In the genomic region with DNA sequence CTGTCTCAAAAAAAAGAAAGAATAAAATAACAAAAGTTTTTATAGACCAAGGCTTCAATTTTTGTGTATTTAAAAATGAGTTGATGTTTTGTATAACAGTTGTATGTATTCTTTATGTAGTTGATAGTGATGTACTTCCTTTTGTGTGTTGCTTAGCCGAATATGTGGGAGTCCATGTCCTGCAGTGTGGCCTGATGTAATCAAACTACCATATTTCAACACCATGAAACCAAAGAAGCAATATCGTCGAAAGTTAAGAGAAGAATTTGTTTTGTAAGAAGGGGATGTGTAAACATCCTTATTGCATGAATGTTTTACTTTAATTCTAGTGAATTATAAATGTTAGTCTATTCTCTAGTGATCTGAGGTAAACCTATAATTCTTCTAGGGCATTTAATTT, we compare ENCODE assay signal across 22 cellular contexts.
DNase-seq lines count a peak whose midpoint lies in the region; ATAC-seq and TF ChIP-seq lines count a peak whose summit lies in the region.
"Had no signal": no experiment of that assay in that cellular context is flagged by ENCODE, and none has a peak within 500 bp of the region (broad histone marks: within the 10 kb centered on the region; RNA-seq: fewer than 3 reads in every experiment).

No MANE protein-coding gene starts in this region.

- CTCF ChIA-PET in HEK293 (lab: Yijun Ruan, JAX) = interaction anchor here (0.7 kb wide), 1 partner anchor 136 kb away, joined by 3 read pairs; no protein-coding TSS in a partner anchor

- POLR2A ChIA-PET in HEK293 (lab: Yijun Ruan, JAX) = no interaction called here

- H3K36me3 ChIP-seq in HEK293 (ENCODE audit: control insufficient read depth in 2 of 2, insufficient read depth in 1 of 2, low read length in 2 of 2) = peaks cover 7 to 15% of the 10 kb centered on the region in 2 experiments
- H3K36me3 ChIP-seq: thoracic aorta had no signal

- no peak overlapping the region for H3K27ac ChIP-seq in HEK293 (ENCODE audit: extremely low read depth, low read depth, low read length)
- H3K27ac ChIP-seq: foreskin keratinocyte, GM23248, thoracic aorta had no signal

- no peak for ATAC-seq in GM18519 (IDR thresholded peaks at IDR 0.05; ENCODE audit: low FRiP score, unreplicated experiment)
- no peak for ATAC-seq in GM21390 (IDR thresholded peaks at IDR 0.05; ENCODE audit: unreplicated experiment)
- ATAC-seq: foreskin keratinocyte; SK-N-SH treated with all-trans-retinoic acid at 6 μM for 48 hours; stimulated activated memory B cell treated with anti-CD40 and anti-IgM and Interleukin-4, amounts not matched to agents 10 μg/mL and 1 μg/mL and 100 μg/mL, for 72 hours had no signal

- no peak overlapping the region for H3K4me3 ChIP-seq in HEK293 (ENCODE audit: low read depth, low read length)
- H3K4me3 ChIP-seq in cardiac fibroblast (replicated peaks in 1 of 2; ENCODE audit: low read depth in 2 of 2, low read length in 2 of 2) = no peak overlapping the region
- no peak overlapping the region for H3K4me3 ChIP-seq in skeletal muscle cell (ENCODE audit: low read depth, low read length)
- H3K4me3 ChIP-seq: GM23248, thoracic aorta had no signal

- peak; percentile 47 for DNase-seq in OCI-M1 (lab: John Stamatoyannopoulos, UW)
- peak; percentile 41 to 52 for DNase-seq in cardiac fibroblast (ENCODE audit: low read depth in 2 of 2)
- peak; percentile 6 for DNase-seq in skeletal muscle cell (ENCODE audit: low read depth)
- no peak for DNase-seq in medulla oblongata (ENCODE audit: extremely low spot score)
- DNase-seq: activated CD4-positive, alpha-beta T cell treated with anti-CD3 and anti-CD28 coated beads, Interleukin-2, amount 10 ng/mL, durations not matched to agents 24 days and 14 days; activated CD8-positive, alpha-beta memory T cell treated with anti-CD3 and anti-CD28 coated beads, Interleukin-2, amount 50 U/mL, for 48 hours; activated effector memory CD4-positive, alpha-beta T cell treated with anti-CD3 and anti-CD28 coated beads, Interleukin-2, amount 50 U/mL, for 16 hours; C1 segment of cervical spinal cord; foreskin keratinocyte; GM23248; hypothalamus; NCI-H1048; NCI-H2081 treated with DMSO at 0.1 percent for 48 hours; NCI-H524 treated with DMSO at 0.1 percent for 48 hours; nephron progenitor cell; stimulated activated CD4-positive, alpha-beta T cell treated with anti-CD3 and anti-CD28 coated beads, Interleukin-15, amount 100 ng/mL, for 24 hours had no signal

- no peak for TF ChIP-seq CTCF in HEK293 (tag by site-specific recombination; IDR thresholded peaks at IDR 0.05)
- no peak for TF ChIP-seq CTCF in cardiac fibroblast (IDR thresholded peaks at IDR 0.05; ENCODE audit: low read depth, low read length)

- no peaks in the 10 kb centered on the region for H3K9me3 ChIP-seq in HEK293 (ENCODE audit: control insufficient read depth, insufficient read depth, low read depth, low read length)
- H3K9me3 ChIP-seq: thoracic aorta had no signal

- H3K4me1 ChIP-seq in HEK293 (ENCODE audit: control insufficient read depth, insufficient read depth, low read length) = no peaks in the 10 kb centered on the region; the same call in 1 of the 2 replicates
- H3K4me1 ChIP-seq: foreskin keratinocyte had no signal

TF ChIP-seq in HEK293, 187 proteins besides CTCF, POLR2A, EP300 and RAD21:
- TF ChIP-seq, protein P1, sequence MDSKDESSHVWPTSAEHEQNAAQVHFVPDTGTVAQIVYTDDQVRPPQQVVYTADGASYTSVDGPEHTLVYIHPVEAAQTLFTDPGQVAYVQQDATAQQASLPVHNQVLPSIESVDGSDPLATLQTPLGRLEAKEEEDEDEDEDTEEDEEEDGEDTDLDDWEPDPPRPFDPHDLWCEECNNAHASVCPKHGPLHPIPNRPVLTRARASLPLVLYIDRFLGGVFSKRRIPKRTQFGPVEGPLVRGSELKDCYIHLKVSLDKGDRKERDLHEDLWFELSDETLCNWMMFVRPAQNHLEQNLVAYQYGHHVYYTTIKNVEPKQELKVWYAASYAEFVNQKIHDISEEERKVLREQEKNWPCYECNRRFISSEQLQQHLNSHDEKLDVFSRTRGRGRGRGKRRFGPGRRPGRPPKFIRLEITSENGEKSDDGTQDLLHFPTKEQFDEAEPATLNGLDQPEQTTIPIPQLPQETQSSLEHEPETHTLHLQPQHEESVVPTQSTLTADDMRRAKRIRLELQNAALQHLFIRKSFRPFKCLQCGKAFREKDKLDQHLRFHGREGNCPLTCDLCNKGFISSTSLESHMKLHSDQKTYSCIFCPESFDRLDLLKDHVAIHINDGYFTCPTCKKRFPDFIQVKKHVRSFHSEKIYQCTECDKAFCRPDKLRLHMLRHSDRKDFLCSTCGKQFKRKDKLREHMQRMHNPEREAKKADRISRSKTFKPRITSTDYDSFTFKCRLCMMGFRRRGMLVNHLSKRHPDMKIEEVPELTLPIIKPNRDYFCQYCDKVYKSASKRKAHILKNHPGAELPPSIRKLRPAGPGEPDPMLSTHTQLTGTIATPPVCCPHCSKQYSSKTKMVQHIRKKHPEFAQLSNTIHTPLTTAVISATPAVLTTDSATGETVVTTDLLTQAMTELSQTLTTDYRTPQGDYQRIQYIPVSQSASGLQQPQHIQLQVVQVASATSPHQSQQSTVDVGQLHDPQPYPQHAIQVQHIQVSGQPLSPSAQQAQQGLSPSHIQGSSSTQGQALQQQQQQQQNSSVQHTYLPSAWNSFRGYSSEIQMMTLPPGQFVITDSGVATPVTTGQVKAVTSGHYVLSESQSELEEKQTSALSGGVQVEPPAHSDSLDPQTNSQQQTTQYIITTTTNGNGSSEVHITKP (tag by site-specific recombination; IDR thresholded peaks at IDR 0.05) = 0 out of 2 replicates have a peak, but pooled peaks have one; percentile 24
- TF ChIP-seq ZNF514 (tag by site-specific recombination; IDR thresholded peaks at IDR 0.05) = no peak
